ENCODE assay signal across 1 cellular context in genomic region chr16:12341423-12341822, GRCh38.
TF ChIP-seq lines count a peak whose summit lies in the region.

No MANE protein-coding gene starts in this region.

TF ChIP-seq in GM23338, 12 proteins besides CTCF, POLR2A, EP300 and RAD21 (continued from another document):
- TF ChIP-seq ZNF462 (CRISPR knock-in tag; IDR thresholded peaks at IDR 0.05) (no peak), JUNB (IDR thresholded peaks at IDR 0.05; ENCODE audit: unreplicated experiment) (no peak)
